ENCODE assay signal across 7 cellular contexts in genomic region chr18:67216846-67217245, GRCh38.
"Had no signal": no experiment of that assay in that cellular context is flagged by ENCODE, and none has a peak within 500 bp of the region (broad histone marks: within the 10 kb centered on the region; RNA-seq: fewer than 3 reads in every experiment).

No MANE protein-coding gene starts in this region.

- H3K36me3 Mint-ChIP-seq: memory B cell, natural killer cell had no signal

- H3K4me1 ChIP-seq: tibial nerve had no signal

- H3K4me3 ChIP-seq: skin epidermis, tibial nerve had no signal

- H3K9me3 Mint-ChIP-seq: activated T-helper 1 cell treated with anti-CD3 and anti-CD28 coated beads, Interleukin-12 subunit alpha, Interleukin-12 subunit beta, Interleukin-2, Interleukin-4 antibody, amounts not matched to agents 30 ng/mL and 10 ng/mL and 1 ng/mL, durations not matched to agents 14 hours and 24 hours and 36 hours; memory B cell; natural killer cell had no signal

- H3K4me3 Mint-ChIP-seq: activated T-helper 1 cell treated with anti-CD3 and anti-CD28 coated beads, Interleukin-12 subunit alpha, Interleukin-12 subunit beta, Interleukin-2, Interleukin-4 antibody, amounts not matched to agents 30 ng/mL and 10 ng/mL and 1 ng/mL, durations not matched to agents 14 hours and 24 hours and 36 hours; memory B cell; natural killer cell had no signal

- H3K9me3 ChIP-seq: tibial nerve had no signal

- DNase-seq: aorta, left ventricle myocardium superior, natural killer cell had no signal

- H3K36me3 ChIP-seq: tibial nerve had no signal

- H3K27me3 ChIP-seq: tibial nerve had no signal

- H3K27ac ChIP-seq: skin epidermis, tibial nerve had no signal

- H3K27ac Mint-ChIP-seq: activated T-helper 1 cell treated with anti-CD3 and anti-CD28 coated beads, Interleukin-12 subunit alpha, Interleukin-12 subunit beta, Interleukin-2, Interleukin-4 antibody, amounts not matched to agents 30 ng/mL and 10 ng/mL and 1 ng/mL, durations not matched to agents 14 hours and 24 hours and 36 hours; memory B cell; natural killer cell had no signal

- H3K27me3 Mint-ChIP-seq: memory B cell had no signal

- H3K4me1 Mint-ChIP-seq: memory B cell, natural killer cell had no signal
